ENCODE assay signal across 1 cellular context in genomic region chr21:35077975-35078374, GRCh38.
TF ChIP-seq lines count a peak whose summit lies in the region.

No MANE protein-coding gene starts in this region.

TF ChIP-seq in IMR-90, 13 proteins besides CTCF, POLR2A, EP300 and RAD21 (continued from another document):
- TF ChIP-seq CHD1 (IDR thresholded peaks at IDR 0.05; ENCODE audit: low read depth, low read length) (no peak), RCOR1 (IDR thresholded peaks at IDR 0.05; ENCODE audit: insufficient replicate concordance, low read length) (no peak)
